Comparison of ENCODE assay signal across 1 cellular context in the genomic region with DNA sequence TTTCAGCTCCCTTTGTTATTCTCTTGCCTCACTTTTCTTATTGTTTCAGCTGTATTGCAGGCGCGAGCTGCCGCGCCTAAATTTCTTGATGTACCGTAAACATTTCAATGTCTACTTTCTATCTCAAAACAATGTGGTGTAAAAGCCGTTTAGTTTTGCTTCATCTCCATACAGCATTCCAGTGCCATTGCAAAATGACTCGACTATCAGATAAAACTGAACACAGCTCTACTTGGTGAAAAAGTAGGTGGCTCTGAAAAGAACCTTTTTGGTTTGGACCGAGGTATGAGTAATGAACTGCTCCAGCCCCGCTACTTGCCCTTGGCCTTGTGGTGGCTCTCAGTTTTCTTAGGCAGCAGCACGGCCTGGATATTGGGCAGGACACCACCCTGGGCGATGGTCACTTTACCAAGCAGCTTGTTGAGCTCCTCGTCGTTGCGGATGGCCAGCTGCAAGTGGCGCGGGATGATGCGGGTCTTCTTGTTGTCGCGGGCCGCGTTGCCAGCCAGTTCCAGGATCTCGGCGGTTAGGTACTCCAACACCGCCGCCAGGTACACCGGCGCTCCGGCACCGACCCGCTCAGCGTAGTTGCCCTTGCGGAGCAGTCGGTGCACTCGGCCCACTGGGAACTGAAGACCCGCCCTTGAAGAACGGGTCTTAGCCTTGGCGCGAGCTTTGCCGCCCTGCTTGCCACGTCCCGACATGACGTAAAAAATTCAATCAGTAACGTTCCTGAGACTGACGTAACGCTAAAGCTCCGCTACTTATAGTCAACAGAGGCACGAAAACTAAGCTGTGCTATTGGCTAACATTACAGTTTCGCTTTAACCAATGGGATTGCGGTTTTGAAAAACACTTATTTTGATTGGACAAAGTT.
TF ChIP-seq lines count a peak whose summit lies in the region.

No MANE protein-coding gene starts in this region.

TF ChIP-seq in HepG2, 621 proteins besides CTCF, POLR2A, EP300 and RAD21 (continued from another document and continues in another):
- TF ChIP-seq MYNN (CRISPR knock-in tag; IDR thresholded peaks at IDR 0.05; ENCODE audit: low read depth) (no peak), MBNL3 (CRISPR knock-in tag; conservative IDR thresholded peaks at IDR 0.05) (no peak), PLRG1 (conservative IDR thresholded peaks at IDR 0.05) (no peak), CHD2 (IDR thresholded peaks at IDR 0.05; ENCODE audit: low read depth, low read length) (no peak; the same call in 1 of the 2 replicates), GLI4 (CRISPR knock-in tag; IDR thresholded peaks at IDR 0.05; ENCODE audit: borderline replicate concordance) (no peak), ZNF10 (CRISPR knock-in tag; IDR thresholded peaks at IDR 0.05; ENCODE audit: borderline replicate concordance, low read depth) (no peak), ZNF367 (CRISPR knock-in tag; IDR thresholded peaks at IDR 0.05; ENCODE audit: borderline replicate concordance) (peak; percentile 66; the same call in 1 of the 2 replicates), SRSF4 (IDR thresholded peaks at IDR 0.05; ENCODE audit: low read depth, low read length, poor library complexity, severe bottlenecking) (peak; percentile 39), ZNF569 (CRISPR knock-in tag; IDR thresholded peaks at IDR 0.05; ENCODE audit: borderline replicate concordance) (no peak), ZFP36L1 (CRISPR knock-in tag; IDR thresholded peaks at IDR 0.05) (no peak; the same call in 1 of the 2 replicates), ZNF839 (CRISPR knock-in tag; IDR thresholded peaks at IDR 0.05; ENCODE audit: borderline replicate concordance) (no peak), MTA3 (CRISPR knock-in tag; IDR thresholded peaks at IDR 0.05) (no peak), ZNF761 (CRISPR knock-in tag; conservative IDR thresholded peaks at IDR 0.05) (no peak), ZNF879 (CRISPR knock-in tag; IDR thresholded peaks at IDR 0.05) (no peak; the same call in 1 of the 2 replicates), RXRB (CRISPR knock-in tag; IDR thresholded peaks at IDR 0.05; ENCODE audit: borderline replicate concordance) (peak; percentile 64; the same call in 1 of the 2 replicates), ZNF251 (CRISPR knock-in tag; IDR thresholded peaks at IDR 0.05) (no peak), AGO2 (optimal IDR thresholded peaks at IDR 0.05; ENCODE audit: low read depth, low read length) (peak; percentile 64), HOXD1 (CRISPR knock-in tag; IDR thresholded peaks at IDR 0.05) (peak; percentile 50), BORCS8-MEF2B (CRISPR knock-in tag; IDR thresholded peaks at IDR 0.05) (no peak; the same call in 1 of the 2 replicates), CCDC6 (CRISPR knock-in tag; IDR thresholded peaks at IDR 0.05) (no peak; the same call in 1 of the 2 replicates), YEATS2 (CRISPR knock-in tag; IDR thresholded peaks at IDR 0.05; ENCODE audit: borderline replicate concordance) (0 out of 2 replicates have a peak, but pooled peaks have one; percentile 36), ZZZ3 (CRISPR knock-in tag; IDR thresholded peaks at IDR 0.05; ENCODE audit: borderline replicate concordance) (peak; percentile 3), MAFK (conservative IDR thresholded peaks at IDR 0.05 in 1 of 2, IDR thresholded peaks at IDR 0.05 in 1 of 2; ENCODE audit: low read length in 2 of 2) (no peak), ZNF589 (CRISPR knock-in tag; conservative IDR thresholded peaks at IDR 0.05) (0 out of 2 replicates have a peak, but pooled peaks have one; percentile 22), SAFB2 (CRISPR knock-in tag; IDR thresholded peaks at IDR 0.05; ENCODE audit: borderline replicate concordance, low read depth) (no peak), AGO1 (IDR thresholded peaks at IDR 0.05; ENCODE audit: low read depth, low read length, poor library complexity, severe bottlenecking) (no peak), PHF5A (CRISPR knock-in tag; IDR thresholded peaks at IDR 0.05; ENCODE audit: low read depth, unreplicated experiment) (peak; percentile 87), GATAD1 (CRISPR knock-in tag; IDR thresholded peaks at IDR 0.05) (peak; percentile 82)
- TF ChIP-seq, protein P1, sequence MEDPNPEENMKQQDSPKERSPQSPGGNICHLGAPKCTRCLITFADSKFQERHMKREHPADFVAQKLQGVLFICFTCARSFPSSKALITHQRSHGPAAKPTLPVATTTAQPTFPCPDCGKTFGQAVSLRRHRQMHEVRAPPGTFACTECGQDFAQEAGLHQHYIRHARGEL (CRISPR knock-in tag; IDR thresholded peaks at IDR 0.05), result no peak
- TF ChIP-seq, protein P2, sequence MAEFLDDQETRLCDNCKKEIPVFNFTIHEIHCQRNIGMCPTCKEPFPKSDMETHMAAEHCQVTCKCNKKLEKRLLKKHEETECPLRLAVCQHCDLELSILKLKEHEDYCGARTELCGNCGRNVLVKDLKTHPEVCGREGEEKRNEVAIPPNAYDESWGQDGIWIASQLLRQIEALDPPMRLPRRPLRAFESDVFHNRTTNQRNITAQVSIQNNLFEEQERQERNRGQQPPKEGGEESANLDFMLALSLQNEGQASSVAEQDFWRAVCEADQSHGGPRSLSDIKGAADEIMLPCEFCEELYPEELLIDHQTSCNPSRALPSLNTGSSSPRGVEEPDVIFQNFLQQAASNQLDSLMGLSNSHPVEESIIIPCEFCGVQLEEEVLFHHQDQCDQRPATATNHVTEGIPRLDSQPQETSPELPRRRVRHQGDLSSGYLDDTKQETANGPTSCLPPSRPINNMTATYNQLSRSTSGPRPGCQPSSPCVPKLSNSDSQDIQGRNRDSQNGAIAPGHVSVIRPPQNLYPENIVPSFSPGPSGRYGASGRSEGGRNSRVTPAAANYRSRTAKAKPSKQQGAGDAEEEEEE (CRISPR knock-in tag; IDR thresholded peaks at IDR 0.05; ENCODE audit: borderline replicate concordance), result no peak
- TF ChIP-seq, protein P3, sequence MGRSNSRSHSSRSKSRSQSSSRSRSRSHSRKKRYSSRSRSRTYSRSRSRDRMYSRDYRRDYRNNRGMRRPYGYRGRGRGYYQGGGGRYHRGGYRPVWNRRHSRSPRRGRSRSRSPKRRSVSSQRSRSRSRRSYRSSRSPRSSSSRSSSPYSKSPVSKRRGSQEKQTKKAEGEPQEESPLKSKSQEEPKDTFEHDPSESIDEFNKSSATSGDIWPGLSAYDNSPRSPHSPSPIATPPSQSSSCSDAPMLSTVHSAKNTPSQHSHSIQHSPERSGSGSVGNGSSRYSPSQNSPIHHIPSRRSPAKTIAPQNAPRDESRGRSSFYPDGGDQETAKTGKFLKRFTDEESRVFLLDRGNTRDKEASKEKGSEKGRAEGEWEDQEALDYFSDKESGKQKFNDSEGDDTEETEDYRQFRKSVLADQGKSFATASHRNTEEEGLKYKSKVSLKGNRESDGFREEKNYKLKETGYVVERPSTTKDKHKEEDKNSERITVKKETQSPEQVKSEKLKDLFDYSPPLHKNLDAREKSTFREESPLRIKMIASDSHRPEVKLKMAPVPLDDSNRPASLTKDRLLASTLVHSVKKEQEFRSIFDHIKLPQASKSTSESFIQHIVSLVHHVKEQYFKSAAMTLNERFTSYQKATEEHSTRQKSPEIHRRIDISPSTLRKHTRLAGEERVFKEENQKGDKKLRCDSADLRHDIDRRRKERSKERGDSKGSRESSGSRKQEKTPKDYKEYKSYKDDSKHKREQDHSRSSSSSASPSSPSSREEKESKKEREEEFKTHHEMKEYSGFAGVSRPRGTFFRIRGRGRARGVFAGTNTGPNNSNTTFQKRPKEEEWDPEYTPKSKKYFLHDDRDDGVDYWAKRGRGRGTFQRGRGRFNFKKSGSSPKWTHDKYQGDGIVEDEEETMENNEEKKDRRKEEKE (IDR thresholded peaks at IDR 0.05), result no peak
- TF ChIP-seq, protein P4, sequence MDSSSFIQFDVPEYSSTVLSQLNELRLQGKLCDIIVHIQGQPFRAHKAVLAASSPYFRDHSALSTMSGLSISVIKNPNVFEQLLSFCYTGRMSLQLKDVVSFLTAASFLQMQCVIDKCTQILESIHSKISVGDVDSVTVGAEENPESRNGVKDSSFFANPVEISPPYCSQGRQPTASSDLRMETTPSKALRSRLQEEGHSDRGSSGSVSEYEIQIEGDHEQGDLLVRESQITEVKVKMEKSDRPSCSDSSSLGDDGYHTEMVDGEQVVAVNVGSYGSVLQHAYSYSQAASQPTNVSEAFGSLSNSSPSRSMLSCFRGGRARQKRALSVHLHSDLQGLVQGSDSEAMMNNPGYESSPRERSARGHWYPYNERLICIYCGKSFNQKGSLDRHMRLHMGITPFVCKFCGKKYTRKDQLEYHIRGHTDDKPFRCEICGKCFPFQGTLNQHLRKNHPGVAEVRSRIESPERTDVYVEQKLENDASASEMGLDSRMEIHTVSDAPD (CRISPR knock-in tag; IDR thresholded peaks at IDR 0.05), result no peak
- TF ChIP-seq, protein P5, sequence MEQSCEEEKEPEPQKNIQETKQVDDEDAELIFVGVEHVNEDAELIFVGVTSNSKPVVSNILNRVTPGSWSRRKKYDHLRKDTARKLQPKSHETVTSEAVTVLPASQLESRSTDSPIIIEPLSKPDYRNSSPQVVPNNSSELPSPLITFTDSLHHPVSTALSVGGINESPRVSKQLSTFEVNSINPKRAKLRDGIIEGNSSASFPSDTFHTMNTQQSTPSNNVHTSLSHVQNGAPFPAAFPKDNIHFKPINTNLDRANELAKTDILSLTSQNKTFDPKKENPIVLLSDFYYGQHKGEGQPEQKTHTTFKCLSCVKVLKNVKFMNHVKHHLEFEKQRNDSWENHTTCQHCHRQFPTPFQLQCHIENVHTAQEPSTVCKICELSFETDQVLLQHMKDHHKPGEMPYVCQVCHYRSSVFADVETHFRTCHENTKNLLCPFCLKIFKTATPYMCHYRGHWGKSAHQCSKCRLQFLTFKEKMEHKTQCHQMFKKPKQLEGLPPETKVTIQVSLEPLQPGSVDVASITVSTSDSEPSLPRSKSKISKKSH (CRISPR knock-in tag; IDR thresholded peaks at IDR 0.05; ENCODE audit: borderline replicate concordance), result peak; percentile 39; the same call in 1 of the 2 replicates
- TF ChIP-seq, protein P6, sequence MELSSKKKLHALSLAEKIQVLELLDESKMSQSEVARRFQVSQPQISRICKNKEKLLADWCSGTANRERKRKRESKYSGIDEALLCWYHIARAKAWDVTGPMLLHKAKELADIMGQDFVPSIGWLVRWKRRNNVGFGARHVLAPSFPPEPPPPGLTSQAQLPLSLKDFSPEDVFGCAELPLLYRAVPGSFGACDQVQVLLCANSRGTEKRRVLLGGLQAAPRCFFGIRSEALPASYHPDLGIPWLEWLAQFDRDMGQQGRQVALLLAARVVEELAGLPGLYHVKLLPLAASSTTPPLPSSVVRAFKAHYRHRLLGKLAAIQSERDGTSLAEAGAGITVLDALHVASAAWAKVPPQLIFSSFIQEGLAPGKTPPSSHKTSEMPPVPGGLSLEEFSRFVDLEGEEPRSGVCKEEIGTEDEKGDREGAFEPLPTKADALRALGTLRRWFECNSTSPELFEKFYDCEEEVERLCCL (CRISPR knock-in tag; IDR thresholded peaks at IDR 0.05; ENCODE audit: borderline replicate concordance), result no peak
- TF ChIP-seq, protein P7, sequence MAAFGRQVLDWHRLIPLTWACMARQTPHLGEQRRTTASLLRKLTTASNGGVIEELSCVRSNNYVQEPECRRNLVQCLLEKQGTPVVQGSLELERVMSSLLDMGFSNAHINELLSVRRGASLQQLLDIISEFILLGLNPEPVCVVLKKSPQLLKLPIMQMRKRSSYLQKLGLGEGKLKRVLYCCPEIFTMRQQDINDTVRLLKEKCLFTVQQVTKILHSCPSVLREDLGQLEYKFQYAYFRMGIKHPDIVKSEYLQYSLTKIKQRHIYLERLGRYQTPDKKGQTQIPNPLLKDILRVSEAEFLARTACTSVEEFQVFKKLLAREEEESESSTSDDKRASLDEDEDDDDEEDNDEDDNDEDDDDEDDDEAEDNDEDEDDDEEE (CRISPR knock-in tag; IDR thresholded peaks at IDR 0.05), result peak; percentile 97
- TF ChIP-seq, protein P8, sequence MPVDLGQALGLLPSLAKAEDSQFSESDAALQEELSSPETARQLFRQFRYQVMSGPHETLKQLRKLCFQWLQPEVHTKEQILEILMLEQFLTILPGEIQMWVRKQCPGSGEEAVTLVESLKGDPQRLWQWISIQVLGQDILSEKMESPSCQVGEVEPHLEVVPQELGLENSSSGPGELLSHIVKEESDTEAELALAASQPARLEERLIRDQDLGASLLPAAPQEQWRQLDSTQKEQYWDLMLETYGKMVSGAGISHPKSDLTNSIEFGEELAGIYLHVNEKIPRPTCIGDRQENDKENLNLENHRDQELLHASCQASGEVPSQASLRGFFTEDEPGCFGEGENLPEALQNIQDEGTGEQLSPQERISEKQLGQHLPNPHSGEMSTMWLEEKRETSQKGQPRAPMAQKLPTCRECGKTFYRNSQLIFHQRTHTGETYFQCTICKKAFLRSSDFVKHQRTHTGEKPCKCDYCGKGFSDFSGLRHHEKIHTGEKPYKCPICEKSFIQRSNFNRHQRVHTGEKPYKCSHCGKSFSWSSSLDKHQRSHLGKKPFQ (CRISPR knock-in tag; IDR thresholded peaks at IDR 0.05; ENCODE audit: insufficient replicate concordance), result peak; percentile 59
- TF ChIP-seq, protein P9, sequence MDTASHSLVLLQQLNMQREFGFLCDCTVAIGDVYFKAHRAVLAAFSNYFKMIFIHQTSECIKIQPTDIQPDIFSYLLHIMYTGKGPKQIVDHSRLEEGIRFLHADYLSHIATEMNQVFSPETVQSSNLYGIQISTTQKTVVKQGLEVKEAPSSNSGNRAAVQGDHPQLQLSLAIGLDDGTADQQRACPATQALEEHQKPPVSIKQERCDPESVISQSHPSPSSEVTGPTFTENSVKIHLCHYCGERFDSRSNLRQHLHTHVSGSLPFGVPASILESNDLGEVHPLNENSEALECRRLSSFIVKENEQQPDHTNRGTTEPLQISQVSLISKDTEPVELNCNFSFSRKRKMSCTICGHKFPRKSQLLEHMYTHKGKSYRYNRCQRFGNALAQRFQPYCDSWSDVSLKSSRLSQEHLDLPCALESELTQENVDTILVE (CRISPR knock-in tag; IDR thresholded peaks at IDR 0.05), result peak; percentile 56; the same call in 1 of the 2 replicates
- TF ChIP-seq, protein P10, sequence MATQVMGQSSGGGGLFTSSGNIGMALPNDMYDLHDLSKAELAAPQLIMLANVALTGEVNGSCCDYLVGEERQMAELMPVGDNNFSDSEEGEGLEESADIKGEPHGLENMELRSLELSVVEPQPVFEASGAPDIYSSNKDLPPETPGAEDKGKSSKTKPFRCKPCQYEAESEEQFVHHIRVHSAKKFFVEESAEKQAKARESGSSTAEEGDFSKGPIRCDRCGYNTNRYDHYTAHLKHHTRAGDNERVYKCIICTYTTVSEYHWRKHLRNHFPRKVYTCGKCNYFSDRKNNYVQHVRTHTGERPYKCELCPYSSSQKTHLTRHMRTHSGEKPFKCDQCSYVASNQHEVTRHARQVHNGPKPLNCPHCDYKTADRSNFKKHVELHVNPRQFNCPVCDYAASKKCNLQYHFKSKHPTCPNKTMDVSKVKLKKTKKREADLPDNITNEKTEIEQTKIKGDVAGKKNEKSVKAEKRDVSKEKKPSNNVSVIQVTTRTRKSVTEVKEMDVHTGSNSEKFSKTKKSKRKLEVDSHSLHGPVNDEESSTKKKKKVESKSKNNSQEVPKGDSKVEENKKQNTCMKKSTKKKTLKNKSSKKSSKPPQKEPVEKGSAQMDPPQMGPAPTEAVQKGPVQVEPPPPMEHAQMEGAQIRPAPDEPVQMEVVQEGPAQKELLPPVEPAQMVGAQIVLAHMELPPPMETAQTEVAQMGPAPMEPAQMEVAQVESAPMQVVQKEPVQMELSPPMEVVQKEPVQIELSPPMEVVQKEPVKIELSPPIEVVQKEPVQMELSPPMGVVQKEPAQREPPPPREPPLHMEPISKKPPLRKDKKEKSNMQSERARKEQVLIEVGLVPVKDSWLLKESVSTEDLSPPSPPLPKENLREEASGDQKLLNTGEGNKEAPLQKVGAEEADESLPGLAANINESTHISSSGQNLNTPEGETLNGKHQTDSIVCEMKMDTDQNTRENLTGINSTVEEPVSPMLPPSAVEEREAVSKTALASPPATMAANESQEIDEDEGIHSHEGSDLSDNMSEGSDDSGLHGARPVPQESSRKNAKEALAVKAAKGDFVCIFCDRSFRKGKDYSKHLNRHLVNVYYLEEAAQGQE (IDR thresholded peaks at IDR 0.05; ENCODE audit: borderline replicate concordance in 1 of 2, low read depth in 1 of 2, low read length in 2 of 2), result no peak
